In genomic region chr7:106485031-106485551, GRCh38 we compare ENCODE assay signal across 8 cellular contexts.
DNase-seq lines count a peak whose midpoint lies in the region; ATAC-seq and TF ChIP-seq lines count a peak whose summit lies in the region.

No MANE protein-coding gene starts in this region.

- H3K4me1 ChIP-seq in endodermal cell (ENCODE audit: control insufficient read depth, insufficient read depth, low read length), result no peaks in the 10 kb centered on the region

- H3K4me1 Mint-ChIP-seq in activated naive CD4-positive, alpha-beta T cell treated with anti-CD3 and anti-CD28 coated beads for 36 hours (ENCODE audit: low read depth), result peaks cover 57% of the 10 kb centered on the region
- peaks cover 8% of the 10 kb centered on the region for H3K4me1 Mint-ChIP-seq in endodermal cell

- WGBS in endodermal cell (ENCODE audit: insufficient coverage in 1 of 2, insufficient read length in 1 of 2), 2 experiments, result 81% methylated on average over 1 of the region's 1 CpG; no CpG with 5 or more reads in 1 of the 2 experiments

- ATAC-seq in HG02571 (IDR thresholded peaks at IDR 0.05; ENCODE audit: unreplicated experiment), result no peak
- no peak for ATAC-seq in GM19023 (IDR thresholded peaks at IDR 0.05; ENCODE audit: unreplicated experiment)

- H3K27me3 Mint-ChIP-seq in activated naive CD4-positive, alpha-beta T cell treated with anti-CD3 and anti-CD28 coated beads for 36 hours (ENCODE audit: low read depth), result peaks cover 23% of the 10 kb centered on the region
- H3K27me3 Mint-ChIP-seq in endodermal cell (ENCODE audit: insufficient read depth), result peaks cover 2% of the 10 kb centered on the region

- TF ChIP-seq CTCF in HFF-Myc (IDR thresholded peaks at IDR 0.05; ENCODE audit: low read depth, low read length, missing control alignments) (no peak), kidney epithelial cell (IDR thresholded peaks at IDR 0.05; ENCODE audit: insufficient read depth, low read length, poor library complexity, severe bottlenecking) (no peak), endodermal cell (conservative IDR thresholded peaks at IDR 0.05) (no peak)

- no peaks in the 10 kb centered on the region for H3K36me3 Mint-ChIP-seq in activated naive CD4-positive, alpha-beta T cell treated with anti-CD3 and anti-CD28 coated beads for 36 hours (ENCODE audit: low read depth)
- no peaks in the 10 kb centered on the region for H3K36me3 Mint-ChIP-seq in endodermal cell (ENCODE audit: low read depth)

- H3K27ac Mint-ChIP-seq in activated naive CD4-positive, alpha-beta T cell treated with anti-CD3 and anti-CD28 coated beads for 36 hours, result peak overlapping the region; percentile 81
- H3K27ac Mint-ChIP-seq in endodermal cell, result no peak overlapping the region

- no peak overlapping the region for H3K4me3 Mint-ChIP-seq in activated naive CD4-positive, alpha-beta T cell treated with anti-CD3 and anti-CD28 coated beads for 36 hours
- no peak overlapping the region for H3K4me3 Mint-ChIP-seq in endodermal cell

- CTCF ChIA-PET in activated naive CD4-positive, alpha-beta T cell treated with anti-CD3 and anti-CD28 coated beads for 36 hours (lab: Charles Lee), result interaction anchor here (0.7 to 2.0 kb wide), 7 partner anchors 21 to 308 kb away, joined by 3 to 6 read pairs (median 3); partner anchors contain the start of gene CCDC71L

- H3K27ac ChIP-seq in endodermal cell (ENCODE audit: low read depth, low read length), result no peak overlapping the region

- H3K27me3 ChIP-seq in kidney epithelial cell (ENCODE audit: control insufficient read depth, insufficient read depth, low read length) (no peaks in the 10 kb centered on the region), endodermal cell (ENCODE audit: control insufficient read depth, insufficient read depth, low read length, poor library complexity, severe bottlenecking) (no peaks in the 10 kb centered on the region)

- DNase-seq in AG20443 (ENCODE audit: low spot score), result peak; percentile 55
- peak; percentile 73 for DNase-seq in HFF-Myc (ENCODE audit: extremely low read depth, low read depth)
- peak; percentile 26 for DNase-seq in activated naive CD4-positive, alpha-beta T cell treated with anti-CD3 and anti-CD28 coated beads for 36 hours
- peak; percentile 61 for DNase-seq in kidney epithelial cell (ENCODE audit: low read depth)
- DNase-seq in endodermal cell, result no peak
- no peak for DNase-seq in erythroblast (lab: John Stamatoyannopoulos, UW)

- H3K4me3 ChIP-seq in HFF-Myc (replicated peaks; ENCODE audit: low read depth, low read length) (no peak overlapping the region), kidney epithelial cell (ENCODE audit: low read depth, low read length) (no peak overlapping the region), endodermal cell (ENCODE audit: low read length) (no peak overlapping the region)

- intact Hi-C loops in activated naive CD4-positive, alpha-beta T cell treated with anti-CD3 and anti-CD28 coated beads for 36 hours (cut with micrococcal nuclease), result loop anchor here (1.0 to 10.0 kb wide), 11 partner anchors 19 to 410 kb away; no protein-coding TSS in a partner anchor

- H3K36me3 ChIP-seq in kidney epithelial cell (ENCODE audit: control insufficient read depth, insufficient read depth, low read length) (no peaks in the 10 kb centered on the region), endodermal cell (ENCODE audit: control insufficient read depth, insufficient read depth, low read length) (peaks cover 1% of the 10 kb centered on the region)

- H3K9me3 ChIP-seq in endodermal cell (ENCODE audit: control insufficient read depth, low read length), result peaks cover 22% of the 10 kb centered on the region

- peaks cover 4% of the 10 kb centered on the region for H3K9me3 Mint-ChIP-seq in activated naive CD4-positive, alpha-beta T cell treated with anti-CD3 and anti-CD28 coated beads for 36 hours
- peaks cover 5% of the 10 kb centered on the region for H3K9me3 Mint-ChIP-seq in endodermal cell

- H3K9ac ChIP-seq in endodermal cell (ENCODE audit: extremely low read depth, low read length, poor library complexity, severe bottlenecking), result no peak overlapping the region

- no peak for TF ChIP-seq POLR2A in erythroblast (IDR thresholded peaks at IDR 0.05; ENCODE audit: low read length)

Comparison
In these comparisons a context has a peak if more than half of its experiments do, and no peak if none do; other contexts are left out.
1. DNase-seq: peak in AG20443 (single experiment), HFF-Myc (single experiment), activated naive CD4-positive, alpha-beta T cell treated with anti-CD3 and anti-CD28 coated beads for 36 hours (single experiment) and kidney epithelial cell (single experiment); none in endodermal cell (single experiment) and erythroblast (0 of 2).